In genomic region chr3:128395046-128395445, GRCh38 we compare ENCODE assay signal across 2 cellular contexts.
TF ChIP-seq lines count a peak whose summit lies in the region.

No MANE protein-coding gene starts in this region.

TF ChIP-seq in SK-N-SH, 30 proteins besides CTCF, POLR2A, EP300 and RAD21 (continued from another document):
- no peak for TF ChIP-seq USF2 (IDR thresholded peaks at IDR 0.05; ENCODE audit: borderline replicate concordance, low read depth, low read length)
- TF ChIP-seq TCF12 (IDR thresholded peaks at IDR 0.05), result no peak
- TF ChIP-seq RFX5 (IDR thresholded peaks at IDR 0.05; ENCODE audit: low read length), result no peak
- no peak for TF ChIP-seq IRF3 (IDR thresholded peaks at IDR 0.05; ENCODE audit: low read depth, low read length)
- TF ChIP-seq MAX (IDR thresholded peaks at IDR 0.05; ENCODE audit: low read depth), result no peak
- no peak for TF ChIP-seq FOXJ3 (CRISPR knock-in tag; IDR thresholded peaks at IDR 0.05)
- no peak for TF ChIP-seq MXI1 (IDR thresholded peaks at IDR 0.05; ENCODE audit: low read depth, low read length)
- no peak for TF ChIP-seq GATA2 (CRISPR knock-in tag; IDR thresholded peaks at IDR 0.05)
TF ChIP-seq in SK-N-SH: peak in this region for 0.

TF ChIP-seq in endothelial cell of umbilical vein, 7 proteins besides CTCF, POLR2A, EP300 and RAD21 (continued from another document):
- TF ChIP-seq EZH2 (IDR thresholded peaks at IDR 0.05; ENCODE audit: borderline replicate concordance, low read depth, low read length, severe bottlenecking) (no peak), MYC (IDR thresholded peaks at IDR 0.05; ENCODE audit: low read depth, low read length) (no peak)
